8 cellular contexts compared by ENCODE assay signal in the genomic region with DNA sequence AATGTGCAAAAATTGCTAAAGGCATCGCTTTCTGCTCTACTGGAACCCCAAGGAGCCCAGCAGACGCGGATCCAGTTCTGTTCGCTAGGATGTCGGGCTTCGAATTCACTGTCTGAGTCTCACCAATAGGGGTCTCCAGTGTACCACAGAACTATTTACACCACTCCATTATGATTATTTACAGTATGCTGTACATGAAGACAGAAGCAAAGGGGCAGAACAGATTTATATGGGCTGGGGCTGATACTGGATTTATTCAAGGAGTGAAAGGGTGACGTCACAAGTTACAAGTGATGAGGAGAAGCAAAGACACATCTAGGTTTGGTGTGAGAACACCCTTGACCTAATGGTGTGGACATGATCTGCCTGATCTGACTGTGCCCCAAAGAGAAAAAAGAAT.
A peak's percentile ranks its signal among the peaks of the same experiment; 100 is the strongest.
DNase-seq lines count a peak whose midpoint lies in the region; ATAC-seq lines count a peak whose summit lies in the region.

No MANE protein-coding gene starts in this region.

- ATAC-seq in GM21529 (IDR thresholded peaks at IDR 0.05; ENCODE audit: unreplicated experiment) (peak; percentile 82), aorta (ENCODE audit: low FRiP score) (peak; percentile 74), GM19328 (IDR thresholded peaks at IDR 0.05; ENCODE audit: unreplicated experiment) (no peak)

- H3K36me3 ChIP-seq in aorta (ENCODE audit: control insufficient read depth in 1 of 2, insufficient read depth in 2 of 2, low read length in 1 of 2) = no peaks in the 10 kb centered on the region

- H3K4me3 ChIP-seq in aorta (ENCODE audit: low read length in 2 of 2) = no peak overlapping the region

- no peaks in the 10 kb centered on the region for H3K9me3 ChIP-seq in aorta (ENCODE audit: control insufficient read depth, low read length)

- no peaks in the 10 kb centered on the region for H3K27me3 ChIP-seq in aorta (ENCODE audit: control insufficient read depth in 1 of 2, insufficient read depth in 2 of 2, low read length in 1 of 2)

- H3K27ac ChIP-seq in aorta (ENCODE audit: low read depth in 1 of 2, low read length in 2 of 2) = no peak overlapping the region

- peak; percentile 81 for DNase-seq in DMS53 (lab: John Stamatoyannopoulos, UW)
- DNase-seq in M059J (ENCODE audit: low read depth) = peak; percentile 45
- peak; percentile 53 for DNase-seq in RPMI7951 (ENCODE audit: low read depth)
- peak; percentile 73 for DNase-seq in dermis blood vessel endothelial cell
- peak; percentile 61 to 63 for DNase-seq in lung microvascular endothelial cell (ENCODE audit: low read depth in 2 of 2)
- no peak for DNase-seq in aorta

- intact Hi-C loops in aorta (cut with DNase I) = loop anchor here (5.0 kb wide), 2 partner anchors 720 to 730 kb away; a partner anchor contains a TSS

- 2 to 7% methylated on average over 7 of the region's 7 CpGs for WGBS in aorta, 2 donors

- no peaks in the 10 kb centered on the region for H3K4me1 ChIP-seq in aorta (ENCODE audit: control insufficient read depth in 1 of 2, insufficient read depth in 2 of 2, low read length in 2 of 2)

Comparison
In these comparisons a context has a peak if more than half of its experiments do, and no peak if none do; other contexts are left out.
1. DNase-seq: peak in DMS53 (single experiment), M059J (single experiment), RPMI7951 (single experiment), dermis blood vessel endothelial cell (single experiment) and lung microvascular endothelial cell (2 of 2); none in aorta (0 of 2).